1 cellular context compared by ENCODE assay signal in genomic region chr1:234357831-234358230, GRCh38.
TF ChIP-seq lines count a peak whose summit lies in the region.

No MANE protein-coding gene starts in this region.

TF ChIP-seq in SK-N-SH, 30 proteins besides CTCF, POLR2A, EP300 and RAD21 (continued from another document):
- no peak for TF ChIP-seq IRF3 (IDR thresholded peaks at IDR 0.05; ENCODE audit: low read depth, low read length)
